23 cellular contexts compared by ENCODE assay signal in genomic region chrY:7544172-7544780, GRCh38.
DNase-seq lines count a peak whose midpoint lies in the region; ATAC-seq lines count a peak whose summit lies in the region.
"Had no signal": no experiment of that assay in that cellular context is flagged by ENCODE, and none has a peak within 500 bp of the region (broad histone marks: within the 10 kb centered on the region; RNA-seq: fewer than 3 reads in every experiment).

No MANE protein-coding gene starts in this region.

- H3K23ac ChIP-seq in mesenchymal stem cell (ENCODE audit: low read length in 2 of 2): no peak overlapping the region

- no peaks in the 10 kb centered on the region for H3K4me1 ChIP-seq in mesenchymal stem cell (ENCODE audit: control insufficient read depth, insufficient read depth, low read depth, low read length)
- H3K4me1 ChIP-seq: vagina had no signal

- H3K4ac ChIP-seq in mesenchymal stem cell (ENCODE audit: low read depth in 1 of 2, low read length in 2 of 2): no peak overlapping the region

- no peak overlapping the region for H3K9ac ChIP-seq in mesenchymal stem cell (ENCODE audit: low read length)

- ATAC-seq in GM18498 (IDR thresholded peaks at IDR 0.05; ENCODE audit: unreplicated experiment): no peak
- no peak for ATAC-seq in HG02763 (IDR thresholded peaks at IDR 0.05; ENCODE audit: unreplicated experiment)
- ATAC-seq: esophagus mucosa, GM12878, right cardiac atrium, SK-N-SH treated with all-trans-retinoic acid at 6 μM for 48 hours had no signal

- no peak overlapping the region for H2BK12ac ChIP-seq in mesenchymal stem cell (ENCODE audit: low read length in 2 of 2)

- H2AK5ac ChIP-seq in mesenchymal stem cell (ENCODE audit: low read length, severe bottlenecking): no peak overlapping the region

- no peak overlapping the region for H3K4me3 ChIP-seq in mesenchymal stem cell (ENCODE audit: insufficient read depth in 1 of 2, low read depth in 1 of 2, low read length in 2 of 2)
- H3K4me3 ChIP-seq: GM12878, thoracic aorta, vagina had no signal

- H2BK15ac ChIP-seq in mesenchymal stem cell (ENCODE audit: low read depth, poor library complexity, severe bottlenecking): no peak overlapping the region

- no peak overlapping the region for H3K14ac ChIP-seq in mesenchymal stem cell (ENCODE audit: low read length in 2 of 2)

- no peak overlapping the region for H4K91ac ChIP-seq in mesenchymal stem cell (ENCODE audit: low read length)

- no peak overlapping the region for H3K27ac ChIP-seq in mesenchymal stem cell (ENCODE audit: low read length, poor library complexity, severe bottlenecking)
- H3K27ac ChIP-seq: thoracic aorta, vagina, VCaP had no signal

- no peak overlapping the region for H2BK5ac ChIP-seq in mesenchymal stem cell (ENCODE audit: low read depth, low read length, poor library complexity, severe bottlenecking)

- no peaks in the 10 kb centered on the region for H3K27me3 ChIP-seq in mesenchymal stem cell (ENCODE audit: control insufficient read depth in 1 of 2, insufficient read depth in 1 of 2, low read length in 2 of 2)
- H3K27me3 ChIP-seq: vagina had no signal

- H3K36me3 ChIP-seq in mesenchymal stem cell (ENCODE audit: control insufficient read depth in 1 of 2, insufficient read depth in 2 of 2, low read depth in 1 of 2, low read length in 2 of 2): no peaks in the 10 kb centered on the region
- H3K36me3 ChIP-seq: thoracic aorta, vagina had no signal

- no peak overlapping the region for H4K8ac ChIP-seq in mesenchymal stem cell (ENCODE audit: low read length)

- H3K4me2 ChIP-seq in mesenchymal stem cell (ENCODE audit: low read length, poor library complexity, severe bottlenecking): no peak overlapping the region

- no peak overlapping the region for H2AFZ ChIP-seq in mesenchymal stem cell (ENCODE audit: low read depth, low read length)

- H3K79me1 ChIP-seq in mesenchymal stem cell (replicated peaks; ENCODE audit: low read length, poor library complexity, severe bottlenecking): no peaks in the 10 kb centered on the region

- H2BK120ac ChIP-seq in mesenchymal stem cell (ENCODE audit: low read depth, low read length): no peak overlapping the region

- H3K18ac ChIP-seq in mesenchymal stem cell (ENCODE audit: low read depth in 1 of 2, low read length in 2 of 2): no peak overlapping the region

- H3K9me3 ChIP-seq in mesenchymal stem cell (ENCODE audit: control insufficient read depth, low read length): no peaks in the 10 kb centered on the region
- H3K9me3 ChIP-seq: thoracic aorta, vagina had no signal

- peak; percentile 55 for DNase-seq in EH (ENCODE audit: low read depth)
- peak; percentile 2 for DNase-seq in M059J (ENCODE audit: low read depth)
- DNase-seq in dermis blood vessel endothelial cell: peak; percentile 71
- peak; percentile 37 for DNase-seq in mesenchymal stem cell
- no peak for DNase-seq in amygdala (lab: John Stamatoyannopoulos, UW)
- no peak for DNase-seq in NCI-H2029 (lab: John Stamatoyannopoulos, UW)
- DNase-seq: activated CD4-positive, alpha-beta T cell treated with anti-CD3 and anti-CD28 coated beads for 48 hours; CD4-positive, alpha-beta memory T cell; Karpas-422; kidney; NCI-H187 treated with DMSO at 0.1 percent for 48 hours; NCI-H82; right cardiac atrium; stimulated activated CD4-positive, alpha-beta T cell treated with anti-CD3 and anti-CD28 coated beads, Interleukin-4, amount 100 ng/mL, for 24 hours; stimulated activated naive CD4-positive, alpha-beta T cell had no signal

Comparison
In these comparisons a context has a peak if more than half of its experiments do, and no peak if none do; other contexts are left out.
1. DNase-seq: peak in EH (single experiment), M059J (single experiment), dermis blood vessel endothelial cell (single experiment) and mesenchymal stem cell (single experiment); none in amygdala (0 of 56) and NCI-H2029 (single experiment).